In genomic region chr6:161226005-161226964, GRCh38 we compare ENCODE assay signal across 1 cellular context.
TF ChIP-seq lines count a peak whose summit lies in the region.

No MANE protein-coding gene starts in this region.

TF ChIP-seq in IMR-90, 13 proteins besides CTCF, POLR2A, EP300 and RAD21 (continued from another document):
- no peak for TF ChIP-seq RFX5 (IDR thresholded peaks at IDR 0.05; ENCODE audit: low read depth, low read length)
- no peak for TF ChIP-seq RCOR1 (IDR thresholded peaks at IDR 0.05; ENCODE audit: insufficient replicate concordance, low read length)
- TF ChIP-seq MAZ (IDR thresholded peaks at IDR 0.05; ENCODE audit: borderline replicate concordance, low read depth, low read length) = no peak
- no peak for TF ChIP-seq MAFK (IDR thresholded peaks at IDR 0.05; ENCODE audit: low read depth, low read length)
- no peak for TF ChIP-seq SMC3 (IDR thresholded peaks at IDR 0.05; ENCODE audit: low read depth, low read length)
- no peak for TF ChIP-seq CEBPB (IDR thresholded peaks at IDR 0.05; ENCODE audit: low read depth, low read length)
